ENCODE assay signal across 15 cellular contexts in genomic region chrX:72182924-72183323, GRCh38. TPM values are rescaled to one million over a fixed set of nuclear protein-coding genes. Genes with fewer than 3 reads are reported as not detected.
DNase-seq lines count a peak whose midpoint lies in the region; TF ChIP-seq lines count a peak whose summit lies in the region.
"Had no signal": no experiment of that assay in that cellular context is flagged by ENCODE, and none has a peak within 500 bp of the region (broad histone marks: within the 10 kb centered on the region; RNA-seq: fewer than 3 reads in every experiment).

No MANE protein-coding gene starts in this region.

- H3K36me3 Mint-ChIP-seq in endodermal cell (ENCODE audit: low read depth) = peaks cover 17% of the 10 kb centered on the region

- H3F3A ChIP-seq in DOHH2 (ENCODE audit: control insufficient read depth, insufficient read depth) = no peaks in the 10 kb centered on the region; the same call in 1 of the 2 replicates
- no peaks in the 10 kb centered on the region for H3F3A ChIP-seq in Loucy (ENCODE audit: low read depth)

- no peaks in the 10 kb centered on the region for H4K20me1 ChIP-seq in DOHH2 (ENCODE audit: control insufficient read depth, insufficient read depth, low read depth, low read length)
- peaks cover 5% of the 10 kb centered on the region for H4K20me1 ChIP-seq in Loucy (ENCODE audit: insufficient read depth, low read length, poor library complexity, severe bottlenecking)
- H4K20me1 ChIP-seq in osteoblast (ENCODE audit: insufficient read depth, low read length) = no peaks in the 10 kb centered on the region

- 95% methylated on average over 2 of the region's 2 CpGs; no CpG with 5 or more reads in 1 of the 2 experiments for WGBS in endodermal cell (ENCODE audit: insufficient coverage in 1 of 2, insufficient read length in 1 of 2), 2 experiments
- 93 to 95% methylated on average over 2 of the region's 2 CpGs for WGBS in thyroid gland, 2 donors
- 71 to 88% methylated on average over 2 of the region's 2 CpGs for WGBS in esophagus squamous epithelium, 2 donors

- H3K27me3 ChIP-seq in DOHH2 (ENCODE audit: control insufficient read depth, low read length) (no peaks in the 10 kb centered on the region), Loucy (ENCODE audit: insufficient read depth, low read length, poor library complexity, severe bottlenecking) (no peaks in the 10 kb centered on the region), endodermal cell (ENCODE audit: control insufficient read depth, insufficient read depth, low read length, poor library complexity, severe bottlenecking) (no peaks in the 10 kb centered on the region), osteoblast (ENCODE audit: insufficient read depth, low read length) (peaks cover 6% of the 10 kb centered on the region), thyroid gland (no peaks in the 10 kb centered on the region), esophagus squamous epithelium (no peaks in the 10 kb centered on the region)

- no peaks in the 10 kb centered on the region for H3K4me1 Mint-ChIP-seq in endodermal cell

- H3K27me3 Mint-ChIP-seq in endodermal cell (ENCODE audit: insufficient read depth) = no peaks in the 10 kb centered on the region
- H3K27me3 Mint-ChIP-seq: activated CD8-positive, alpha-beta memory T cell treated with anti-CD3 and anti-CD28 coated beads, Interleukin-2, amount 10 ng/mL, durations not matched to agents 7 days and 5 days; CD4-positive, alpha-beta memory T cell had no signal

- intact Hi-C loops in thyroid gland (cut with DNase I) (no loop called here), esophagus squamous epithelium (cut with DNase I) (no loop called here)

- H3K4me3 ChIP-seq in DOHH2 (ENCODE audit: low read length) (peak overlapping the region; percentile 91), Loucy (ENCODE audit: low read length, poor library complexity, severe bottlenecking) (peak overlapping the region; percentile 94), endodermal cell (ENCODE audit: low read length) (peak overlapping the region; percentile 93), osteoblast (ENCODE audit: insufficient read depth, low read length) (peak overlapping the region; percentile 90), thyroid gland (replicated peaks in 1 of 3) (no peak overlapping the region), esophagus squamous epithelium (peak overlapping the region in 2 of 4 donors; percentile 70 to 76)

- H3K36me3 ChIP-seq in DOHH2 (ENCODE audit: control insufficient read depth, low read length) = no peaks in the 10 kb centered on the region
- H3K36me3 ChIP-seq in Loucy (ENCODE audit: insufficient read depth, low read length) = no peaks in the 10 kb centered on the region
- H3K36me3 ChIP-seq in endodermal cell (ENCODE audit: control insufficient read depth, insufficient read depth, low read length) = peaks cover 16% of the 10 kb centered on the region
- H3K36me3 ChIP-seq in osteoblast (ENCODE audit: insufficient read depth, low read length) = no peaks in the 10 kb centered on the region
- H3K36me3 ChIP-seq in thyroid gland = no peaks in the 10 kb centered on the region
- H3K36me3 ChIP-seq in esophagus squamous epithelium = peaks cover 0 to 19% (median 0%) of the 10 kb centered on the region in 3 donors
- H3K36me3 ChIP-seq: prostate gland had no signal

- no peak overlapping the region for H3K27ac Mint-ChIP-seq in endodermal cell
- H3K27ac Mint-ChIP-seq: activated CD8-positive, alpha-beta memory T cell treated with anti-CD3 and anti-CD28 coated beads, Interleukin-2, amount 10 ng/mL, durations not matched to agents 7 days and 5 days; CD4-positive, alpha-beta memory T cell had no signal

- H3K9me3 ChIP-seq in DOHH2 (ENCODE audit: control insufficient read depth, insufficient read depth, low read length) = no peaks in the 10 kb centered on the region
- no peaks in the 10 kb centered on the region for H3K9me3 ChIP-seq in Loucy (ENCODE audit: insufficient read depth, low read depth, low read length)
- H3K9me3 ChIP-seq in endodermal cell (ENCODE audit: control insufficient read depth, low read length) = no peaks in the 10 kb centered on the region
- no peaks in the 10 kb centered on the region for H3K9me3 ChIP-seq in osteoblast (ENCODE audit: low read depth, low read length)
- no peaks in the 10 kb centered on the region for H3K9me3 ChIP-seq in thyroid gland
- no peaks in the 10 kb centered on the region for H3K9me3 ChIP-seq in esophagus squamous epithelium
- H3K9me3 ChIP-seq: prostate gland had no signal

- TF ChIP-seq POLR2A in thyroid gland (IDR thresholded peaks at IDR 0.05) (no peak), esophagus squamous epithelium (IDR thresholded peaks at IDR 0.05) (no peak)

- TF ChIP-seq CTCF in DOHH2 (IDR thresholded peaks at IDR 0.05; ENCODE audit: low read depth, low read length, poor library complexity, severe bottlenecking) = no peak
- no peak for TF ChIP-seq CTCF in Loucy (conservative IDR thresholded peaks at IDR 0.05; ENCODE audit: low read length)
- TF ChIP-seq CTCF in endodermal cell (conservative IDR thresholded peaks at IDR 0.05) = no peak
- no peak for TF ChIP-seq CTCF in osteoblast (IDR thresholded peaks at IDR 0.05; ENCODE audit: extremely low read depth, low read depth, low read length)
- TF ChIP-seq CTCF in thyroid gland (IDR thresholded peaks at IDR 0.05) = no peak
- TF ChIP-seq CTCF in esophagus squamous epithelium (IDR thresholded peaks at IDR 0.05) = no peak

- H3K9me2 ChIP-seq in DOHH2 (replicated peaks; ENCODE audit: control insufficient read depth, low read length) (no peaks in the 10 kb centered on the region), Loucy (replicated peaks; ENCODE audit: low read depth, low read length) (no peaks in the 10 kb centered on the region)

- DNase-seq in endodermal cell = no peak
- DNase-seq in osteoblast (ENCODE audit: insufficient read length, low spot score, missing footprints) = no peak
- DNase-seq in thyroid gland = no peak
- DNase-seq in esophagus squamous epithelium (lab: John Stamatoyannopoulos, UW) = no peak
- DNase-seq in GF-D8 (lab: John Stamatoyannopoulos, UW) = no peak
- DNase-seq in OCI-M2 (lab: John Stamatoyannopoulos, UW; ENCODE audit: unreplicated experiment) = no peak
- DNase-seq: activated CD8-positive, alpha-beta memory T cell treated with anti-CD3 and anti-CD28 coated beads, Interleukin-2, amount 10 ng/mL, durations not matched to agents 7 days and 5 days; activated naive CD4-positive, alpha-beta T cell treated with anti-CD3 and anti-CD28 coated beads, Interleukin-2, amount 50 U/mL, for 16 hours; CD4-positive, alpha-beta memory T cell; effector memory CD4-positive, alpha-beta T cell; kidney; NCI-H2107 had no signal

- H3K9me3 Mint-ChIP-seq in endodermal cell = peaks cover 25% of the 10 kb centered on the region
- H3K9me3 Mint-ChIP-seq: CD4-positive, alpha-beta memory T cell had no signal

- no peak overlapping the region for H3K4me3 Mint-ChIP-seq in endodermal cell
- H3K4me3 Mint-ChIP-seq: activated CD8-positive, alpha-beta memory T cell treated with anti-CD3 and anti-CD28 coated beads, Interleukin-2, amount 10 ng/mL, durations not matched to agents 7 days and 5 days; CD4-positive, alpha-beta memory T cell had no signal

- peaks cover 28% of the 10 kb centered on the region for H3K79me2 ChIP-seq in DOHH2 (ENCODE audit: control insufficient read depth, low read length)
- peaks cover 22% of the 10 kb centered on the region for H3K79me2 ChIP-seq in Loucy (ENCODE audit: insufficient read depth, low read length)
- H3K79me2 ChIP-seq in osteoblast (ENCODE audit: insufficient read depth, low read length) = peaks cover 20% of the 10 kb centered on the region

- H3K4me2 ChIP-seq in DOHH2 (ENCODE audit: low read length) (peak overlapping the region; percentile 42), Loucy (ENCODE audit: low read depth, low read length, poor library complexity, severe bottlenecking) (peak overlapping the region; percentile 82), osteoblast (ENCODE audit: insufficient read depth, low read length) (peak overlapping the region; percentile 89)

- H3K27ac ChIP-seq in DOHH2 (ENCODE audit: low read depth, low read length) (no peak overlapping the region), endodermal cell (ENCODE audit: low read depth, low read length) (no peak overlapping the region), osteoblast (ENCODE audit: low read depth, low read length) (no peak overlapping the region), thyroid gland (no peak overlapping the region), esophagus squamous epithelium (no peak overlapping the region)
- H3K27ac ChIP-seq: prostate gland had no signal

- H3K9ac ChIP-seq in Loucy (ENCODE audit: low read depth, low read length, poor library complexity, severe bottlenecking) (peak overlapping the region; percentile 91), endodermal cell (ENCODE audit: extremely low read depth, low read length, poor library complexity, severe bottlenecking) (no peak overlapping the region)

- no peak overlapping the region for H2AFZ ChIP-seq in Loucy (ENCODE audit: low read length)
- no peak overlapping the region for H2AFZ ChIP-seq in osteoblast (ENCODE audit: low read length)

- H3K4me1 ChIP-seq in DOHH2 (ENCODE audit: control insufficient read depth, low read length) (peaks cover 17% of the 10 kb centered on the region), Loucy (ENCODE audit: insufficient read depth, low read length, poor library complexity, severe bottlenecking) (peaks cover 5% of the 10 kb centered on the region), endodermal cell (ENCODE audit: control insufficient read depth, insufficient read depth, low read length) (no peaks in the 10 kb centered on the region), osteoblast (ENCODE audit: insufficient read depth, low read length) (peaks cover 9% of the 10 kb centered on the region), thyroid gland (peaks cover 3 to 7% of the 10 kb centered on the region in 2 donors), esophagus squamous epithelium (peaks cover 0 to 17% (median 8%) of the 10 kb centered on the region in 3 donors)
- H3K4me1 ChIP-seq: prostate gland had no signal

RNA-seq across cellular contexts. Expression of gene PIN4, which starts 1.4 kb away (rescaled TPM):
- total RNA-seq in endodermal cell = 10 to 100 TPM; 16.6 to 17.2 TPM
- polyA plus RNA-seq in endodermal cell (2013, experiment 1 of 2) = 27.2 TPM
- polyA plus RNA-seq in endodermal cell (2013, experiment 2 of 2) = 28.5 TPM
- 10.6 and 13.8 TPM in 2 replicates for total RNA-seq in osteoblast
- 10 to 100 TPM in 3 of 4 donors, 1 to 10 TPM in 1; 6.2 to 12.6 (median 11.2) TPM for total RNA-seq in thyroid gland
- 10 to 100 TPM in 2 of 4 donors, 1 to 10 TPM in 2; 4.7 to 15.1 (median 9.2) TPM for total RNA-seq in esophagus squamous epithelium

RNA-seq across cellular contexts. Expression of gene RTL5, which starts 51.2 kb away (rescaled TPM):
- total RNA-seq in endodermal cell (1 to 10 TPM; 8.4 to 9.9 TPM), osteoblast (2.1 and 2.2 TPM in 2 replicates), thyroid gland (1 to 10 TPM; 3.6 to 6.6 (median 5.9) TPM), esophagus squamous epithelium (1 to 10 TPM in 1 of 4 donors, under 1 TPM in 3; 0.08 to 3.6 (median 0.49) TPM)
- polyA plus RNA-seq in endodermal cell (2013, experiment 1 of 2) = 17.5 TPM
- polyA plus RNA-seq in endodermal cell (2013, experiment 2 of 2) = 14.4 TPM

RNA-seq across cellular contexts. Expression of gene ERCC6L, which starts 55.9 kb away (rescaled TPM):
- total RNA-seq in endodermal cell (10 to 100 TPM; 11.3 to 17.9 TPM), osteoblast (0.59 and 0.72 TPM in 2 replicates), thyroid gland (under 1 TPM in 1 of 4 donors, not detected in 3; 0.13 TPM), esophagus squamous epithelium (1 to 10 TPM in 3 of 4 donors, under 1 TPM in 1; 0.76 to 6.4 (median 3.2) TPM)
- 9.3 TPM for polyA plus RNA-seq in endodermal cell (2013, experiment 1 of 2)
- 10.8 TPM for polyA plus RNA-seq in endodermal cell (2013, experiment 2 of 2)

Comparison
In these comparisons a context has a peak if more than half of its experiments do, and no peak if none do; other contexts are left out.
1. H3K4me3 ChIP-seq: peak in DOHH2 (single experiment), Loucy (single experiment), endodermal cell (single experiment) and osteoblast (single experiment); none in thyroid gland (0 of 3).
2. Peak in every context shown above with its lines, with median percentiles within 50 percentile points of each other: H3K4me2 ChIP-seq.